21 cellular contexts compared by ENCODE assay signal in genomic region chr1:41416081-41416480, GRCh38. TPM values are rescaled to one million over a fixed set of nuclear protein-coding genes. Genes with fewer than 3 reads are reported as not detected.
DNase-seq lines count a peak whose midpoint lies in the region; ATAC-seq and TF ChIP-seq lines count a peak whose summit lies in the region.
"Had no signal": no experiment of that assay in that cellular context is flagged by ENCODE, and none has a peak within 500 bp of the region (broad histone marks: within the 10 kb centered on the region; RNA-seq: fewer than 3 reads in every experiment).

No MANE protein-coding gene starts in this region.

- peaks cover 0 to 8% of the 10 kb centered on the region in 2 donors for H3K27me3 Mint-ChIP-seq in natural killer cell treated with Interleukin-12 subunit alpha and Interleukin-12 subunit beta and Interleukin-15 and Interleukin-18, amount 100 ng/mL, for 72 hours

- no peak overlapping the region for H3K4me3 Mint-ChIP-seq in natural killer cell treated with Interleukin-12 subunit alpha and Interleukin-12 subunit beta and Interleukin-15 and Interleukin-18, amount 100 ng/mL, for 72 hours
- H3K4me3 Mint-ChIP-seq: B cell had no signal

- no peaks in the 10 kb centered on the region for H3K9me3 ChIP-seq in RWPE2 (ENCODE audit: severe bottlenecking)
- H3K9me3 ChIP-seq: MG63 had no signal

- no peak for TF ChIP-seq CTCF in RWPE2 (IDR thresholded peaks at IDR 0.05; ENCODE audit: poor library complexity, severe bottlenecking)

- no peak overlapping the region for H3K4me3 ChIP-seq in RWPE2 (ENCODE audit: severe bottlenecking)
- H3K4me3 ChIP-seq: MG63 had no signal

- no peaks in the 10 kb centered on the region for H3K9me3 Mint-ChIP-seq in natural killer cell treated with Interleukin-12 subunit alpha and Interleukin-12 subunit beta and Interleukin-15 and Interleukin-18, amount 100 ng/mL, for 72 hours

- peak; percentile 28 for DNase-seq in NCI-H1436 (lab: John Stamatoyannopoulos, UW)
- DNase-seq in NCI-H1436 treated with DMSO at 0.1 percent for 48 hours (lab: John Stamatoyannopoulos, UW): no peak
- DNase-seq in Right ventricle myocardium superior: peak; percentile 32
- DNase-seq in left ventricle myocardium superior: no peak
- peak; percentile 49 for DNase-seq in RWPE2 (ENCODE audit: low spot score)
- DNase-seq in ureter (ENCODE audit: low spot score): no peak
- DNase-seq in natural killer cell treated with Interleukin-12 subunit alpha and Interleukin-12 subunit beta and Interleukin-15 and Interleukin-18, amount 100 ng/mL, for 72 hours (ENCODE audit: low spot score): no peak
- DNase-seq: HCEC 1CT, KBM-7, MG63, NCI-H1105 treated with DMSO at 0.1 percent for 48 hours, NCI-H187, NCI-H2107, NCI-H226, NCI-H524, NCI-H774, SHP77 treated with DMSO at 0.1 percent for 48 hours, T-helper 1 cell had no signal

- H3K4me1 Mint-ChIP-seq in natural killer cell treated with Interleukin-12 subunit alpha and Interleukin-12 subunit beta and Interleukin-15 and Interleukin-18, amount 100 ng/mL, for 72 hours (ENCODE audit: low read depth in 2 of 2): peaks cover 0 to 3% of the 10 kb centered on the region in 2 donors
- H3K4me1 Mint-ChIP-seq: B cell had no signal

- intact Hi-C loops in Right ventricle myocardium superior (cut with DNase I) (loop anchor here (5.0 kb wide), 3 partner anchors 94 to 149 kb away; no protein-coding TSS in a partner anchor), left ventricle myocardium superior (cut with micrococcal nuclease) (loop anchor here (5.0 kb wide), 2 partner anchors 94 to 149 kb away; no protein-coding TSS in a partner anchor)

- H3K36me3 ChIP-seq in RWPE2 (ENCODE audit: low read depth): no peaks in the 10 kb centered on the region
- H3K36me3 ChIP-seq: MG63 had no signal

- peaks cover 20% of the 10 kb centered on the region for H3K4me1 ChIP-seq in RWPE2 (ENCODE audit: insufficient read depth, poor library complexity, severe bottlenecking)

- no peak overlapping the region for H3K27ac Mint-ChIP-seq in natural killer cell treated with Interleukin-12 subunit alpha and Interleukin-12 subunit beta and Interleukin-15 and Interleukin-18, amount 100 ng/mL, for 72 hours
- H3K27ac Mint-ChIP-seq: B cell had no signal

- no peaks in the 10 kb centered on the region for H3K36me3 Mint-ChIP-seq in natural killer cell treated with Interleukin-12 subunit alpha and Interleukin-12 subunit beta and Interleukin-15 and Interleukin-18, amount 100 ng/mL, for 72 hours

- ATAC-seq in Right ventricle myocardium superior (ENCODE audit: poor library complexity): no peak
- ATAC-seq in left ventricle myocardium superior: no peak
- ATAC-seq in RWPE2 (ENCODE audit: low read depth): no peak
- no peak for ATAC-seq in natural killer cell treated with Interleukin-12 subunit alpha and Interleukin-12 subunit beta and Interleukin-15 and Interleukin-18, amount 100 ng/mL, for 72 hours
- no peak for ATAC-seq in HG03521 (IDR thresholded peaks at IDR 0.05; ENCODE audit: unreplicated experiment)

- H3K27ac ChIP-seq in RWPE2 (ENCODE audit: poor library complexity, severe bottlenecking): no peak overlapping the region
- H3K27ac ChIP-seq: 22Rv1 had no signal

- no peaks in the 10 kb centered on the region for H3K27me3 ChIP-seq in RWPE2 (ENCODE audit: insufficient read depth, poor library complexity, severe bottlenecking)
- H3K27me3 ChIP-seq: MG63 had no signal

RNA-seq across cellular contexts. Expression of gene FOXO6, which starts 54.8 kb away (rescaled TPM):
- total RNA-seq in Right ventricle myocardium superior (3.6 TPM), left ventricle myocardium superior (3.4 TPM), ureter (8.6 TPM)
- not detected for total RNA-seq in natural killer cell treated with Interleukin-12 subunit alpha and Interleukin-12 subunit beta and Interleukin-15 and Interleukin-18, amount 100 ng/mL, for 72 hours

Comparison
In these comparisons a context has a peak if more than half of its experiments do, and no peak if none do; other contexts are left out.
1. DNase-seq: peak in NCI-H1436 (single experiment), Right ventricle myocardium superior (single experiment) and RWPE2 (single experiment); none in NCI-H1436 treated with DMSO at 0.1 percent for 48 hours (single experiment), left ventricle myocardium superior (single experiment), ureter (single experiment) and natural killer cell treated with Interleukin-12 subunit alpha and Interleukin-12 subunit beta and Interleukin-15 and Interleukin-18, amount 100 ng/mL, for 72 hours (single experiment).